ENCODE assay signal across 22 cellular contexts in genomic region chr10:89490589-89491335, GRCh38. TPM values are rescaled to one million over a fixed set of nuclear protein-coding genes. Genes with fewer than 3 reads are reported as not detected.
A peak's percentile ranks its signal among the peaks of the same experiment; 100 is the strongest.
DNase-seq lines count a peak whose midpoint lies in the region; ATAC-seq, FAIRE-seq and TF ChIP-seq lines count a peak whose summit lies in the region.
"Had no signal": no experiment of that assay in that cellular context is flagged by ENCODE, and none has a peak within 500 bp of the region (broad histone marks: within the 10 kb centered on the region; RNA-seq: fewer than 3 reads in every experiment).

No MANE protein-coding gene starts in this region.

- in situ Hi-C loops in HepG2 (cut with HindIII; ENCODE audit: extremely low pct_ligation_motif_present, low pct_unique_long_range_greater_than_20kb), result no loop called here

- TF ChIP-seq RAD21 in liver (IDR thresholded peaks at IDR 0.05), result no peak
- no peak for TF ChIP-seq RAD21 in HepG2 (CRISPR knock-in tag; IDR thresholded peaks at IDR 0.05)

- no peaks in the 10 kb centered on the region for H3K9me2 ChIP-seq in hepatocyte (replicated peaks; ENCODE audit: insufficient read depth)

- POLR2A ChIA-PET in HepG2 (lab: Yijun Ruan, JAX), result no interaction called here

- H3K27me3 ChIP-seq in liver (ENCODE audit: control insufficient read depth in 4 of 4, insufficient read depth in 4 of 4, low read length in 3 of 4), result no peaks in the 10 kb centered on the region
- no peaks in the 10 kb centered on the region for H3K27me3 ChIP-seq in HepG2 (ENCODE audit: control insufficient read depth in 1 of 2, insufficient read depth in 2 of 2, low read length in 2 of 2)
- H3K27me3 ChIP-seq in hepatocyte, result no peaks in the 10 kb centered on the region
- no peaks in the 10 kb centered on the region for H3K27me3 ChIP-seq in vagina
- no peaks in the 10 kb centered on the region for H3K27me3 ChIP-seq in body of pancreas
- H3K27me3 ChIP-seq: BLaER1 had no signal

- ATAC-seq in HepG2, result no peak
- ATAC-seq in HG03571 (IDR thresholded peaks at IDR 0.05; ENCODE audit: unreplicated experiment), result no peak
- ATAC-seq in body of pancreas, result no peak
- ATAC-seq: CD8-positive, alpha-beta T cell had no signal

- TF ChIP-seq CTCF in liver (IDR thresholded peaks at IDR 0.05; ENCODE audit: low read depth, low read length, missing input control) (no peak), HepG2 (CRISPR knock-in tag; IDR thresholded peaks at IDR 0.05) (no peak), hepatocyte (IDR thresholded peaks at IDR 0.05; ENCODE audit: poor library complexity) (no peak), nephron (IDR thresholded peaks at IDR 0.05; ENCODE audit: unreplicated experiment in 3 of 3) (no peak), vagina (IDR thresholded peaks at IDR 0.05) (no peak), body of pancreas (IDR thresholded peaks at IDR 0.05) (no peak)

- FAIRE-seq in HepG2 (lab: Jason Lieb, UNC), result no peak
- FAIRE-seq: D721Med had no signal

- H2AFZ ChIP-seq in HepG2 (ENCODE audit: low read length) (no peak overlapping the region), hepatocyte (no peak overlapping the region)

- H3K27ac Mint-ChIP-seq in nephron, result peak overlapping the region in 2 of 3 experiments; percentile 69 to 79
- H3K27ac Mint-ChIP-seq: CD8-positive, alpha-beta T cell had no signal

- CTCF ChIA-PET in HepG2 (lab: Yijun Ruan, JAX; ENCODE audit: low intra/inter-chr PET ratio, low total read pairs), result no interaction called here

- no peaks in the 10 kb centered on the region for H3K9me3 ChIP-seq in liver (ENCODE audit: control insufficient read depth in 4 of 4, low read length in 3 of 4)
- no peaks in the 10 kb centered on the region for H3K9me3 ChIP-seq in HepG2 (ENCODE audit: low read length)
- no peaks in the 10 kb centered on the region for H3K9me3 ChIP-seq in hepatocyte (ENCODE audit: low read depth)
- no peaks in the 10 kb centered on the region for H3K9me3 ChIP-seq in vagina
- no peaks in the 10 kb centered on the region for H3K9me3 ChIP-seq in body of pancreas
- H3K9me3 ChIP-seq: BLaER1 had no signal

- BruUV-seq in HepG2 (replicated peaks; lab: Mats Ljungman, UMichigan), result no TSS peak

- H3K4me2 ChIP-seq in HepG2 (ENCODE audit: low read depth, low read length), result no peak overlapping the region
- H3K4me2 ChIP-seq in hepatocyte, result no peak overlapping the region
- H3K4me2 ChIP-seq: BLaER1 had no signal

- DNase-seq in HepG2 (ENCODE audit: low spot score) (no peak), hepatocyte (ENCODE audit: low spot score) (no peak), vagina (ENCODE audit: extremely low spot score in 2 of 2) (no peak), NCI-H526 treated with DMSO at 0.1 percent for 48 hours (lab: John Stamatoyannopoulos, UW) (no peak), body of pancreas (no peak)
- DNase-seq: 8988T; CD8-positive, alpha-beta T cell; DMS79; IMR-90; Kasumi-1; NCI-H1105; NCI-H1694 treated with DMSO at 0.1 percent for 48 hours; NCI-H2107; NCI-H2227 treated with DMSO at 0.1 percent for 48 hours; NCI-H69; OCI-M1; RPMI8226 had no signal

- H3K4me3 Mint-ChIP-seq in nephron, result no peak overlapping the region
- H3K4me3 Mint-ChIP-seq: CD8-positive, alpha-beta T cell had no signal

- intact Hi-C loops in HepG2 (cut with micrococcal nuclease; ENCODE audit: unreplicated experiment), result no loop called here
- intact Hi-C loops in vagina (cut with DNase I), result no loop called here
- intact Hi-C loops in body of pancreas (cut with DNase I), result no loop called here

- no peaks in the 10 kb centered on the region for H3K27me3 Mint-ChIP-seq in nephron (ENCODE audit: low read depth)

- H3K36me3 ChIP-seq in liver (ENCODE audit: control insufficient read depth in 4 of 4, insufficient read depth in 3 of 4, low read depth in 1 of 4, low read length in 3 of 4) (no peaks in the 10 kb centered on the region), HepG2 (replicated peaks in 1 of 2; ENCODE audit: control insufficient read depth in 1 of 2, insufficient read depth in 2 of 2, low read length in 2 of 2) (no peaks in the 10 kb centered on the region), hepatocyte (replicated peaks; ENCODE audit: insufficient read depth, low read depth) (no peaks in the 10 kb centered on the region), vagina (no peaks in the 10 kb centered on the region), body of pancreas (replicated peaks in 1 of 2; ENCODE audit: insufficient read depth in 1 of 2, low read depth in 2 of 2) (no peaks in the 10 kb centered on the region)
- H3K36me3 ChIP-seq: BLaER1 had no signal

- no peaks in the 10 kb centered on the region for H3K9me3 Mint-ChIP-seq in nephron
- H3K9me3 Mint-ChIP-seq: CD8-positive, alpha-beta T cell had no signal

- H3K4me3 ChIP-seq in liver (ENCODE audit: low read depth in 1 of 3, low read length in 3 of 3), result no peak overlapping the region
- H3K4me3 ChIP-seq in HepG2 (replicated peaks in 1 of 3; ENCODE audit: insufficient read depth in 1 of 3, low read depth in 2 of 3, low read length in 3 of 3), result no peak overlapping the region
- H3K4me3 ChIP-seq in hepatocyte, result no peak overlapping the region
- H3K4me3 ChIP-seq in vagina, result no peak overlapping the region
- no peak overlapping the region for H3K4me3 ChIP-seq in body of pancreas
- H3K4me3 ChIP-seq: BLaER1 had no signal

- TF ChIP-seq POLR2A in HepG2 (IDR thresholded peaks at IDR 0.05; ENCODE audit: insufficient read depth in 1 of 2, low read depth in 2 of 2, low read length in 2 of 2), result no peak
- no peak for TF ChIP-seq POLR2A in vagina (IDR thresholded peaks at IDR 0.05)
- TF ChIP-seq POLR2A in body of pancreas (IDR thresholded peaks at IDR 0.05), result no peak

- no peaks in the 10 kb centered on the region for H3K36me3 Mint-ChIP-seq in nephron (ENCODE audit: low read depth)
- H3K36me3 Mint-ChIP-seq: CD8-positive, alpha-beta T cell had no signal

- H3K9ac ChIP-seq in liver (ENCODE audit: low read depth in 1 of 2, low read length in 2 of 2), result no peak overlapping the region
- no peak overlapping the region for H3K9ac ChIP-seq in HepG2 (ENCODE audit: insufficient read depth, low read depth, low read length)
- H3K9ac ChIP-seq: BLaER1 had no signal

- TF ChIP-seq EP300 in HepG2 (IDR thresholded peaks at IDR 0.05; ENCODE audit: low read depth in 2 of 2, low read length in 2 of 2) (no peak), HepG2 (CRISPR knock-in tag; IDR thresholded peaks at IDR 0.05; ENCODE audit: borderline replicate concordance) (no peak)

- H3K79me2 ChIP-seq in HepG2 (ENCODE audit: insufficient read depth, low read length) (no peaks in the 10 kb centered on the region), hepatocyte (no peaks in the 10 kb centered on the region)

- H3K4me1 Mint-ChIP-seq in nephron, result peaks cover 9% of the 10 kb centered on the region

- WGBS in liver, result 85% methylated on average over 4 of the region's 4 CpGs
- WGBS in HepG2 (ENCODE audit: low lambda C conversion rate), result 52% methylated on average over 4 of the region's 4 CpGs
- 86% methylated on average over 4 of the region's 4 CpGs for WGBS in hepatocyte (ENCODE audit: low lambda C conversion rate, missing lambda C conversion rate)
- WGBS in body of pancreas, 2 donors, result 75 to 88% methylated on average over 4 of the region's 4 CpGs

- H4K20me1 ChIP-seq in HepG2 (ENCODE audit: insufficient read depth, low read length) (no peaks in the 10 kb centered on the region), hepatocyte (ENCODE audit: insufficient read depth, poor library complexity, severe bottlenecking) (no peaks in the 10 kb centered on the region)
- H4K20me1 ChIP-seq: BLaER1 had no signal

- H3K4me1 ChIP-seq in liver (ENCODE audit: control insufficient read depth in 4 of 4, insufficient read depth in 4 of 4, low read length in 3 of 4) (peaks cover 0 to 3% (median 0%) of the 10 kb centered on the region in 4 donors), HepG2 (ENCODE audit: insufficient read depth, low read length) (no peaks in the 10 kb centered on the region), hepatocyte (ENCODE audit: insufficient read depth) (peaks cover 7% of the 10 kb centered on the region), vagina (no peaks in the 10 kb centered on the region), body of pancreas (peaks cover 16% of the 10 kb centered on the region)
- H3K4me1 ChIP-seq: BLaER1 had no signal

- H3K27ac ChIP-seq in liver (ENCODE audit: low read depth in 1 of 2, low read length in 2 of 2), result no peak overlapping the region
- no peak overlapping the region for H3K27ac ChIP-seq in HepG2 (ENCODE audit: extremely low read length, insufficient read depth, low read length)
- peak overlapping the region; percentile 2 for H3K27ac ChIP-seq in hepatocyte
- peak overlapping the region; percentile 61 for H3K27ac ChIP-seq in vagina
- H3K27ac ChIP-seq in body of pancreas, result no peak overlapping the region
- H3K27ac ChIP-seq: BLaER1 had no signal

TF ChIP-seq in liver, 16 proteins besides CTCF, POLR2A, EP300 and RAD21 (continues in another document):
- TF ChIP-seq HNF4A (conservative IDR thresholded peaks at IDR 0.05), result peak; percentile 22 to 64

RNA-seq across cellular contexts. Expression of gene SLC16A12, which starts 44.6 kb away (rescaled TPM):
- 10 to 100 TPM in 1 of 2 donors, 1 to 10 TPM in 1; 1.5 to 10.7 TPM for total RNA-seq in liver
- polyA plus RNA-seq in liver, result under 1 TPM; 0.03 to 0.38 TPM
- 0.02 TPM in 1 of 2 replicates, not detected in the other for total RNA-seq in HepG2 (2016; rRNA removed; fragmentation: Illumina TruSeq; extraction: Trizol)
- not detected in 2 replicates for total RNA-seq in HepG2 (2016; cell fraction: cytosol; rRNA removed; fragmentation: Illumina TruSeq; extraction: Trizol; ENCODE audit: low read depth)
- total RNA-seq in HepG2 (2016; cell fraction: insoluble cytoplasmic fraction; rRNA removed; fragmentation: Illumina TruSeq; extraction: Trizol), result 0.04 TPM in 1 of 2 replicates, not detected in the other
- 0.03 TPM in 1 of 2 replicates, not detected in the other for total RNA-seq in HepG2 (2016; cell fraction: membrane; rRNA removed; fragmentation: Illumina TruSeq; extraction: Trizol)
- 0.06 TPM in 1 of 2 replicates, not detected in the other for total RNA-seq in HepG2 (2016; cell fraction: nucleus; rRNA removed; fragmentation: Illumina TruSeq; extraction: Trizol)
- 0.07 TPM in 1 of 2 replicates, not detected in the other for polyA plus RNA-seq in HepG2 (2011; rRNA removed)
- polyA plus RNA-seq in HepG2 (2011; cell fraction: cytosol; rRNA removed), result 0.01 TPM in 2 replicates
- not detected in 2 replicates for polyA plus RNA-seq in HepG2 (2011; cell fraction: nucleus; rRNA removed)
- polyA plus RNA-seq in HepG2 (2012), result not detected in 2 replicates
- polyA plus RNA-seq in HepG2 (2016; cell fraction: cytosol; fragmentation: Illumina TruSeq; extraction: Trizol; ENCODE audit: low read depth), result not detected in 2 replicates
- not detected in 2 replicates for polyA plus RNA-seq in HepG2 (2016; cell fraction: insoluble cytoplasmic fraction; fragmentation: Illumina TruSeq; extraction: Trizol; ENCODE audit: low read depth)
- polyA plus RNA-seq in HepG2 (2016; cell fraction: membrane; fragmentation: Illumina TruSeq; extraction: Trizol; ENCODE audit: low read depth), result not detected in 2 replicates
- not detected in 2 replicates for polyA plus RNA-seq in HepG2 (2016; cell fraction: nucleus; fragmentation: Illumina TruSeq; extraction: Trizol; ENCODE audit: insufficient read depth, low read depth)
- not detected in 2 replicates for polyA minus RNA-seq in HepG2 (2011; rRNA and poly(A)+ RNA removed; ENCODE audit: low replicate concordance)
- not detected in 2 replicates for polyA minus RNA-seq in HepG2 (2011; cell fraction: cytosol; rRNA and poly(A)+ RNA removed)
- not detected in 2 replicates for polyA minus RNA-seq in HepG2 (2011; cell fraction: nucleus; rRNA and poly(A)+ RNA removed)
- total RNA-seq in hepatocyte, result 5.7 and 7.7 TPM in 2 replicates
- polyA plus RNA-seq in hepatocyte, result 2.4 and 5.9 TPM in 2 replicates
- total RNA-seq in vagina, result 3.7 TPM
- 10 to 100 TPM; 19.5 to 26.7 TPM for total RNA-seq in body of pancreas
- total RNA-seq: CD8-positive, alpha-beta T cell had no signal

Comparison
In these comparisons a context has a peak if more than half of its experiments do, and no peak if none do; other contexts are left out.
1. H3K27ac ChIP-seq: peak in hepatocyte (single experiment) and vagina (single experiment); none in liver (0 of 2), HepG2 (single experiment) and body of pancreas (0 of 4).